Comparison of ENCODE assay signal across 6 cellular contexts in the genomic region with DNA sequence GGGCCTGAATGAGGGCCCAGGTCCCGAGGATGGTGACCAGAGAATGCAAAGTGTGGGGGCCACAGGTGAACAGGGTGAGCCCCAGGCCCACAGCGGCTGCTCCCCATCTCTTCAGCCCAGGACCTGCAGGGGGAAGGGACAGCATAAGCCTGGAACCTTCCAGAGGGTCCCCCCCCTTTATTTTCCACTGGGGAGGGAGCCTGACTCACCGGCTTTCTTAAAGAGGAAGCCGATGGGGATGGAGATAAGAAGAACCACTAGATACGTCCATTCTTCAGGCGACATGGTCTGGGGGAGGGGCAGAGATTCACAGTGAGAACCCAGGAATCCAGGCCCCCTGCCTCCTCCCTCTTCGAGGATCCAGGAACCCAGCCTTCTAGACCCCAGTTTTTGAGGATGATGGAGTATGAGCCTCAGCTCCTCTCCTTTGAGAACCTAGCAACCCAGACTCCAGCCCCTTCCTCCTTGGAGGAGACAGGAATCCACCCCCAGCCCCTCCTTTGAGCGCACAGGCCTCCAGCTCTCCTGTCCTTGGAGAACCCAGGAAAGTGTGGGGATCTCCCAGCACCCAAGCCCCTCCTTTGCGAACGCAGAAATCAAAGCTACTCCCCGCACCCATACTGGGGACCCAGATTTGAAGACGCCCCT. TPM values are rescaled to one million over a fixed set of nuclear protein-coding genes. Genes with fewer than 3 reads are reported as not detected.
A peak's percentile ranks its signal among the peaks of the same experiment; 100 is the strongest.
DNase-seq lines count a peak whose midpoint lies in the region; ATAC-seq and TF ChIP-seq lines count a peak whose summit lies in the region.

No MANE protein-coding gene starts in this region.

- dilution Hi-C loops in mammary epithelial cell (cut with HindIII; ENCODE audit: low sequenced_read_pairs): no loop called here

- H3K36me3 ChIP-seq in OCI-LY1 (ENCODE audit: insufficient read depth, low read length) (peaks cover 7% of the 10 kb centered on the region; the same call in 1 of the 2 replicates), mammary epithelial cell (ENCODE audit: insufficient read depth, low read length) (peaks cover 1% of the 10 kb centered on the region), neuron (ENCODE audit: insufficient read depth, low read length) (peaks cover 28% of the 10 kb centered on the region)

- H3K27me3 ChIP-seq in OCI-LY1 (ENCODE audit: insufficient read depth, low read length): no peaks in the 10 kb centered on the region
- H3K27me3 ChIP-seq in mammary epithelial cell (ENCODE audit: insufficient read depth, low read length): no peaks in the 10 kb centered on the region
- H3K27me3 ChIP-seq in neuron (ENCODE audit: insufficient read depth, low read length): no peaks in the 10 kb centered on the region

- H3K27ac ChIP-seq in OCI-LY1 (ENCODE audit: low read depth, low read length, poor library complexity, severe bottlenecking) (peak overlapping the region; percentile 92), mammary epithelial cell (ENCODE audit: insufficient read depth, low read depth, low read length) (peak overlapping the region; percentile 48)

- 10% methylated on average over 9 of the region's 12 CpGs for WGBS in mammary epithelial cell (ENCODE audit: low coverage, missing lambda C conversion rate)

- H3F3A ChIP-seq in OCI-LY1 (ENCODE audit: insufficient read depth, low read length): no peaks in the 10 kb centered on the region

- H3K4me1 ChIP-seq in OCI-LY1 (ENCODE audit: insufficient read depth, low read length, severe bottlenecking): peaks cover 21% of the 10 kb centered on the region
- H3K4me1 ChIP-seq in mammary epithelial cell (ENCODE audit: insufficient read depth, low read length): peaks cover 17% of the 10 kb centered on the region
- H3K4me1 ChIP-seq in neuron (ENCODE audit: insufficient read depth, low read length): peaks cover 19% of the 10 kb centered on the region

- TF ChIP-seq CTCF in AG10803 (conservative IDR thresholded peaks at IDR 0.05; ENCODE audit: low read length): no peak
- no peak for TF ChIP-seq CTCF in OCI-LY1 (IDR thresholded peaks at IDR 0.05; ENCODE audit: low read length)
- no peak for TF ChIP-seq CTCF in mammary epithelial cell (conservative IDR thresholded peaks at IDR 0.05 in 1 of 2, IDR thresholded peaks at IDR 0.05 in 1 of 2; ENCODE audit: extremely low read depth in 1 of 2, insufficient read depth in 1 of 2, low read depth in 1 of 2, low read length in 2 of 2)

- H2AFZ ChIP-seq in OCI-LY1 (ENCODE audit: low read length) (no peak overlapping the region), mammary epithelial cell (ENCODE audit: low read depth, low read length) (peak overlapping the region; percentile 68), neuron (ENCODE audit: low read depth, low read length) (no peak overlapping the region)

- no peaks in the 10 kb centered on the region for H3K9me3 ChIP-seq in OCI-LY1 (ENCODE audit: low read length)
- no peaks in the 10 kb centered on the region for H3K9me3 ChIP-seq in mammary epithelial cell (replicated peaks; ENCODE audit: insufficient read depth, low read length)
- no peaks in the 10 kb centered on the region for H3K9me3 ChIP-seq in neuron (ENCODE audit: low read length)

- DNase-seq in AG10803 (ENCODE audit: low read depth) (peak; percentile 30), mammary epithelial cell (peak; percentile 53)

- H3K4me3 ChIP-seq in AG10803 (ENCODE audit: low read length): peak overlapping the region; percentile 72
- peak overlapping the region; percentile 82 for H3K4me3 ChIP-seq in OCI-LY1 (ENCODE audit: low read depth, low read length, poor library complexity, severe bottlenecking)
- H3K4me3 ChIP-seq in mammary epithelial cell (replicated peaks in 1 of 3; ENCODE audit: insufficient read depth in 1 of 3, low read depth in 2 of 3, low read length in 3 of 3): peak overlapping the region; percentile 52 to 82 (median 74)
- H3K4me3 ChIP-seq in neuron (ENCODE audit: low read length): peak overlapping the region; percentile 56

- in situ Hi-C loops in mammary epithelial cell (cut with MboI; ENCODE audit: low sequenced_read_pairs in 2 of 2): no loop called here

- CTCF ChIA-PET in mammary epithelial cell (lab: Charles Lee; ENCODE audit: low non-redundant PET): no interaction called here

- no peaks in the 10 kb centered on the region for H3K9me2 ChIP-seq in OCI-LY1 (ENCODE audit: low read depth, low read length)

- peak overlapping the region; percentile 92 for H3K9ac ChIP-seq in OCI-LY1 (ENCODE audit: low read length)
- peak overlapping the region; percentile 80 for H3K9ac ChIP-seq in mammary epithelial cell (ENCODE audit: insufficient read depth, low read length)

- intact Hi-C loops in mammary epithelial cell (cut with micrococcal nuclease): no loop called here

- BruUV-seq in mammary epithelial cell (replicated peaks; lab: Mats Ljungman, UMichigan): no TSS peak

- ATAC-seq in HG03565 (IDR thresholded peaks at IDR 0.05; ENCODE audit: unreplicated experiment) (no peak), GM19397 (IDR thresholded peaks at IDR 0.05; ENCODE audit: unreplicated experiment) (no peak)

- H4K20me1 ChIP-seq in OCI-LY1 (ENCODE audit: insufficient read depth, low read length) (no peaks in the 10 kb centered on the region), mammary epithelial cell (ENCODE audit: insufficient read depth, low read length) (no peaks in the 10 kb centered on the region)

- H3K4me2 ChIP-seq in OCI-LY1 (ENCODE audit: low read length) (peak overlapping the region; percentile 93), mammary epithelial cell (ENCODE audit: insufficient read depth, low read depth, low read length) (peak overlapping the region; percentile 93)

- H3K79me2 ChIP-seq in OCI-LY1 (ENCODE audit: insufficient read depth, low read length) (no peaks in the 10 kb centered on the region), mammary epithelial cell (ENCODE audit: insufficient read depth, low read length) (peaks cover 54% of the 10 kb centered on the region)

RNA-seq across cellular contexts. Expression of gene MBOAT7, which starts 1.0 kb away (rescaled TPM):
- total RNA-seq in mammary epithelial cell: 100 to 1,000 TPM in 1 of 2 donors, 10 to 100 TPM in 1; 43.5 to 140 TPM
- 70.4 TPM for polyA plus RNA-seq in mammary epithelial cell
- 70.9 TPM for polyA minus RNA-seq in mammary epithelial cell

RNA-seq across cellular contexts. Expression of gene TSEN34, which starts 2.8 kb away (rescaled TPM):
- total RNA-seq in mammary epithelial cell: 10 to 100 TPM; 65.3 to 94.0 TPM
- polyA plus RNA-seq in mammary epithelial cell: 82.0 TPM
- 26.7 TPM for polyA minus RNA-seq in mammary epithelial cell

RNA-seq across cellular contexts. Expression of gene RPS9, which starts 12.3 kb away (rescaled TPM):
- total RNA-seq in mammary epithelial cell: 1,000 to 10,000 TPM; 1,098 to 1,139 TPM
- 2,376 TPM for polyA plus RNA-seq in mammary epithelial cell
- 1,031 TPM for polyA minus RNA-seq in mammary epithelial cell

RNA-seq across cellular contexts. Expression of gene TMC4, which starts 15.4 kb away (rescaled TPM):
- 10 to 100 TPM; 21.0 to 41.0 TPM for total RNA-seq in mammary epithelial cell
- polyA plus RNA-seq in mammary epithelial cell: 5.3 TPM
- 2.2 TPM for polyA minus RNA-seq in mammary epithelial cell

RNA-seq across cellular contexts. Expression of gene LENG1, which starts 28.8 kb away (rescaled TPM):
- total RNA-seq in mammary epithelial cell: 1 to 10 TPM; 2.3 to 5.9 TPM
- polyA plus RNA-seq in mammary epithelial cell: 3.4 TPM
- polyA minus RNA-seq in mammary epithelial cell: 0.93 TPM
